33 cellular contexts compared by ENCODE assay signal in the genomic region with DNA sequence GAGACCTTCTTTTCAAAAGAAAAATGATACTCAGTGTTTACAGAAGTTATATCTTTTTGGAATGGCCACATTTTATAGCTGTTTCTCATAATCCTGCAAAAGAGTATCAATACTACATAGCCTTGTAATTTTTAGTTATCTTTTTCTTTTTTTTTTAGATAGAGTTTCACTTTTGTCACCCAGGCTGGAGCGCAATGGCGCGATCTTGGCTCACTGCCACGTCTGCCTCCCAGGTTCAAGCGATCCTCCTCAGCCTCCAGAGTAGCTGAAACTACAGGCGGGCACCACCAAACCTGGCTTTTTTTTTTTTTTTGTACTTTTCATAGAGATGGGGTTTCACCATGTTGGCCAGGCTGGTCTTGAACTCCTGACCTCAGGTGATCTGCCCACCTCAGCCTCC.
"Had no signal": no experiment of that assay in that cellular context is flagged by ENCODE, and none has a peak within 500 bp of the region (broad histone marks: within the 10 kb centered on the region; RNA-seq: fewer than 3 reads in every experiment).

No MANE protein-coding gene starts in this region.

- DNase-seq: dermis blood vessel endothelial cell; effector memory CD4-positive, alpha-beta T cell; esophagus squamous epithelium; foreskin melanocyte; glutamatergic neuron; heart right ventricle; hypothalamus; immature natural killer cell; islet precursor cell; kidney glomerular epithelial cell; left colon; left ventricle myocardium superior; mucosa of descending colon; naive B cell; right lobe of liver; stimulated activated CD4-positive, alpha-beta T cell treated with anti-CD3 and anti-CD28 coated beads, Interleukin-15, amount 100 ng/mL, for 24 hours; stimulated activated CD4-positive, alpha-beta T cell treated with anti-CD3 and anti-CD28 coated beads, Interleukin-2, amount 100 ng/mL, for 48 hours; stimulated activated naive B cell treated with anti-CD40 and anti-IgM and Interleukin-4, amounts not matched to agents 10 μg/mL and 1 μg/mL and 100 μg/mL, for 72 hours; stimulated activated naive CD8-positive, alpha-beta T cell treated with anti-CD3 and anti-CD28 coated beads, Interleukin-15, amount 100 ng/mL, for 72 hours had no signal

- H3K4me3 ChIP-seq: coronary artery, esophagus squamous epithelium, heart right ventricle, lung, mucosa of descending colon, right lobe of liver, tibial nerve, upper lobe of left lung had no signal

- FAIRE-seq: endothelial cell of umbilical vein, small intestine, urothelium cell line had no signal

- H3K4me1 Mint-ChIP-seq: mesothelial cell of epicardium, neural crest cell had no signal

- H3K4me3 Mint-ChIP-seq: immature natural killer cell; memory B cell; mesothelial cell of epicardium; naive B cell; natural killer cell treated with Interleukin-12 subunit alpha and Interleukin-12 subunit beta and Interleukin-15 and Interleukin-18, amount 100 ng/mL, for 72 hours; neural crest cell; stimulated activated naive B cell treated with anti-CD40 and anti-IgM and Interleukin-4, amounts not matched to agents 10 μg/mL and 1 μg/mL and 100 μg/mL, for 72 hours; stimulated activated naive CD8-positive, alpha-beta T cell treated with anti-CD3 and anti-CD28 coated beads, Interleukin-15, amount 100 ng/mL, for 72 hours had no signal

- H3K4me1 ChIP-seq: esophagus squamous epithelium, heart right ventricle, parathyroid adenoma, tibial nerve, upper lobe of left lung had no signal

- H3K36me3 ChIP-seq: neutrophil, right lobe of liver had no signal

- H3K27ac Mint-ChIP-seq: mesothelial cell of epicardium; natural killer cell treated with Interleukin-12 subunit alpha and Interleukin-12 subunit beta and Interleukin-15 and Interleukin-18, amount 100 ng/mL, for 72 hours; stimulated activated naive B cell treated with anti-CD40 and anti-IgM and Interleukin-4, amounts not matched to agents 10 μg/mL and 1 μg/mL and 100 μg/mL, for 72 hours; stimulated activated naive CD8-positive, alpha-beta T cell treated with anti-CD3 and anti-CD28 coated beads, Interleukin-15, amount 100 ng/mL, for 72 hours had no signal

- H3K27me3 ChIP-seq: esophagus squamous epithelium, heart right ventricle, neutrophil, right lobe of liver, tibial nerve, upper lobe of left lung had no signal

- ATAC-seq: heart right ventricle; left colon; left ventricle myocardium superior; mucosa of descending colon; natural killer cell treated with Interleukin-12 subunit alpha and Interleukin-12 subunit beta and Interleukin-15 and Interleukin-18, amount 100 ng/mL, for 72 hours; right lobe of liver; stimulated activated naive B cell treated with anti-CD40 and anti-IgM and Interleukin-4, amounts not matched to agents 10 μg/mL and 1 μg/mL and 100 μg/mL, for 72 hours; stimulated activated naive CD8-positive, alpha-beta T cell treated with anti-CD3 and anti-CD28 coated beads, Interleukin-15, amount 100 ng/mL, for 72 hours had no signal

- H3K27ac ChIP-seq: coronary artery, esophagus squamous epithelium, heart right ventricle, neutrophil, parathyroid adenoma, tibial nerve, upper lobe of left lung had no signal

- H3K9me3 ChIP-seq: right lobe of liver had no signal

- H3K27me3 Mint-ChIP-seq: memory B cell; naive B cell; natural killer cell treated with Interleukin-12 subunit alpha and Interleukin-12 subunit beta and Interleukin-15 and Interleukin-18, amount 100 ng/mL, for 72 hours; progenitor cell of endocrine pancreas; stimulated activated naive B cell treated with anti-CD40 and anti-IgM and Interleukin-4, amounts not matched to agents 10 μg/mL and 1 μg/mL and 100 μg/mL, for 72 hours; stimulated activated naive CD8-positive, alpha-beta T cell treated with anti-CD3 and anti-CD28 coated beads, Interleukin-15, amount 100 ng/mL, for 72 hours had no signal
